Comparison of ENCODE assay signal across 1 cellular context in the genomic region with DNA sequence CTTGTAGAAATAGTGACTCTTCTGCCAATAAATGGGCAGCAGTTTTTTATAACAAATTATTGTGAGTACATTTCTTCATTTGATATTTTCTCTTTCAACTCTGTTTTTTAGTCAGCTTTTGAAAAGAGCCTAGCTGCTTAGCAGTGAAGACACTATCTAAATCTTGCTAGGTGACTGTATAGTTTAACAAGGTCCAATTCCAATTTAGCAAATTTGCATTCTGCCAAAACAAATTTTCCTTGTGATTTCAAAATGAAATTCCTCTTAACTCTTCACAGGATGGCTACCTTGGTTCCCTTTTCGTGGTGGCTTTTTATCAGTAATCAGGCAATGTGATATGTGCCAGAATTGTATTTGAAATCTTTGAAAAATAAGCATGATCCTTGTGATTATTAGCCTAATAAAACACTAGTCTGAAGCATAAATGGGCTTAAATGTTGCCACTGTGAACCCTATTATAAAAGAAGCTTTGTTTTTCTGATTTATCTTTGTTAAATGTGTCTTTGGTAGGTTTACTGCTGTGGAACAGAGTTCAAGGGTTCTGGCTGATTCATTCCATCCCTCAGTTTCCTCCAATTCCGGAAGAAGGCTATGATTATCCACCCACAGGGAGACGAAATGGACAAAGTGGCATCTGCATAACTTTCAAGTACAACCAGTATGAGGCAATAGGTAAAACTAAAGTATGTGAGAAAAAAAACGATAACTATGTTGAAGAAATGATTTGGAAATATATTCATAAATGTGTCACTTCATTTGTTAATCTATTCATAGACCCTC.
TF ChIP-seq lines count a peak whose summit lies in the region.

No MANE protein-coding gene starts in this region.

TF ChIP-seq in HepG2, 621 proteins besides CTCF, POLR2A, EP300 and RAD21 (continued from another document):
- TF ChIP-seq, protein P1, sequence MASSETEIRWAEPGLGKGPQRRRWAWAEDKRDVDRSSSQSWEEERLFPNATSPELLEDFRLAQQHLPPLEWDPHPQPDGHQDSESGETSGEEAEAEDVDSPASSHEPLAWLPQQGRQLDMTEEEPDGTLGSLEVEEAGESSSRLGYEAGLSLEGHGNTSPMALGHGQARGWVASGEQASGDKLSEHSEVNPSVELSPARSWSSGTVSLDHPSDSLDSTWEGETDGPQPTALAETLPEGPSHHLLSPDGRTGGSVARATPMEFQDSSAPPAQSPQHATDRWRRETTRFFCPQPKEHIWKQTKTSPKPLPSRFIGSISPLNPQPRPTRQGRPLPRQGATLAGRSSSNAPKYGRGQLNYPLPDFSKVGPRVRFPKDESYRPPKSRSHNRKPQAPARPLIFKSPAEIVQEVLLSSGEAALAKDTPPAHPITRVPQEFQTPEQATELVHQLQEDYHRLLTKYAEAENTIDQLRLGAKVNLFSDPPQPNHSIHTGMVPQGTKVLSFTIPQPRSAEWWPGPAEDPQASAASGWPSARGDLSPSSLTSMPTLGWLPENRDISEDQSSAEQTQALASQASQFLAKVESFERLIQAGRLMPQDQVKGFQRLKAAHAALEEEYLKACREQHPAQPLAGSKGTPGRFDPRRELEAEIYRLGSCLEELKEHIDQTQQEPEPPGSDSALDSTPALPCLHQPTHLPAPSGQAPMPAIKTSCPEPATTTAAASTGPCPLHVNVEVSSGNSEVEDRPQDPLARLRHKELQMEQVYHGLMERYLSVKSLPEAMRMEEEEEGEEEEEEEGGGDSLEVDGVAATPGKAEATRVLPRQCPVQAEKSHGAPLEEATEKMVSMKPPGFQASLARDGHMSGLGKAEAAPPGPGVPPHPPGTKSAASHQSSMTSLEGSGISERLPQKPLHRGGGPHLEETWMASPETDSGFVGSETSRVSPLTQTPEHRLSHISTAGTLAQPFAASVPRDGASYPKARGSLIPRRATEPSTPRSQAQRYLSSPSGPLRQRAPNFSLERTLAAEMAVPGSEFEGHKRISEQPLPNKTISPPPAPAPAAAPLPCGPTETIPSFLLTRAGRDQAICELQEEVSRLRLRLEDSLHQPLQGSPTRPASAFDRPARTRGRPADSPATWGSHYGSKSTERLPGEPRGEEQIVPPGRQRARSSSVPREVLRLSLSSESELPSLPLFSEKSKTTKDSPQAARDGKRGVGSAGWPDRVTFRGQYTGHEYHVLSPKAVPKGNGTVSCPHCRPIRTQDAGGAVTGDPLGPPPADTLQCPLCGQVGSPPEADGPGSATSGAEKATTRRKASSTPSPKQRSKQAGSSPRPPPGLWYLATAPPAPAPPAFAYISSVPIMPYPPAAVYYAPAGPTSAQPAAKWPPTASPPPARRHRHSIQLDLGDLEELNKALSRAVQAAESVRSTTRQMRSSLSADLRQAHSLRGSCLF (CRISPR knock-in tag; IDR thresholded peaks at IDR 0.05; ENCODE audit: borderline replicate concordance), result no peak
